ENCODE assay signal across 11 cellular contexts in the genomic region with DNA sequence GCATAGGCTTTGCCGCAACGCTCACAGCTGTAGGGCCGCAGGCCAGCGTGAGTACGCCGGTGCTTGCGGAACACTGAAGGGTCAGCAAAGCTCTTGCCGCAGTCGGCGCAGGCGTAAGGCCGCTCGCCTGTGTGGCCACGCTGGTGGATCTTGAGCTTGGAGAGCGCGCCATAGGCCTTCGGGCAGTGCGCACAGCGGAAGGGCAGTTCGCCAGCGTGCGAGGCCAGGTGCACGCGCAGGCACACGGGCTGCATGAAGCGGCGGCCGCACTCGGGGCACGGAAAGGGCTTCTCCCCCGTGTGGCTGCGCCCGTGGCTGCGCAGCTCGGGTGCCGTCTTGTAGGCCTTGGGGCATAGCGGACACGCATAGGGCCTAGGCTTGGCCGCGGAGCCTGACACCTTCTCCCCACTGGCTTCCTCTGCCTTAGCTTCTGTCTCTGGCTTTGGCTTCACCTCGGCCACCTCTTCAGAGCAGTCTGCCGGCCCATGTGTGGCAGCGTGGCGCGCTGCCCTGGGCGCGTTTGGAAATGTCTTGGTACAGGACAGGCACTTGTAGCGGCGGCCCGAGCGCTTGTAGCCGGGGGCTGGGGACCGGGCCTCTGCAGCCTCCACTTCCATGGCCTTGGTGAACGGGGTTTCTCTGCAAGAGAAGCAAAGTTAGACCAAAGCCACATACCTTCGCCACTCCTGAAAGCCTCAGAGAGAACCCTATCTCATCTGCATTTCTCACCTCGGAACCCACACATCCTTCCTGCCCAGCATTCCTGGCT. TPM values are rescaled to one million over a fixed set of nuclear protein-coding genes. Genes with fewer than 3 reads are reported as not detected.
DNase-seq lines count a peak whose midpoint lies in the region; ATAC-seq and TF ChIP-seq lines count a peak whose summit lies in the region.
"Had no signal": no experiment of that assay in that cellular context is flagged by ENCODE, and none has a peak within 500 bp of the region (broad histone marks: within the 10 kb centered on the region; RNA-seq: fewer than 3 reads in every experiment).

No MANE protein-coding gene starts in this region.

- H3K4me1 Mint-ChIP-seq in activated naive CD4-positive, alpha-beta T cell treated with anti-CD3 and anti-CD28 coated beads, Interleukin-2, amount 10 ng/mL, durations not matched to agents 7 days and 5 days: peaks cover 44% of the 10 kb centered on the region
- H3K4me1 Mint-ChIP-seq in activated naive CD8-positive, alpha-beta T cell treated with anti-CD3 and anti-CD28 coated beads, Interleukin-2, amount 50 U/mL, for 24 hours: peaks cover 32% of the 10 kb centered on the region

- H3K4me1 ChIP-seq in right lobe of liver (no peaks in the 10 kb centered on the region), testis (peaks cover 8% of the 10 kb centered on the region)

- H3K9me3 ChIP-seq in right lobe of liver (no peaks in the 10 kb centered on the region), testis (no peaks in the 10 kb centered on the region)

- H3K27me3 ChIP-seq in right lobe of liver (no peaks in the 10 kb centered on the region), testis (no peaks in the 10 kb centered on the region)

- H3K27ac ChIP-seq in right lobe of liver: no peak overlapping the region
- no peak overlapping the region for H3K27ac ChIP-seq in testis

- ATAC-seq in activated naive CD8-positive, alpha-beta T cell treated with anti-CD3 and anti-CD28 coated beads, Interleukin-2, amount 50 U/mL, for 24 hours: peak; percentile 12
- ATAC-seq in right lobe of liver (peak; percentile 23 to 49 (median 42)), GM18867 (IDR thresholded peaks at IDR 0.05; ENCODE audit: unreplicated experiment) (no peak)

- TF ChIP-seq POLR2A in right lobe of liver (IDR thresholded peaks at IDR 0.05) (no peak), testis (IDR thresholded peaks at IDR 0.05) (no peak)

- H3K36me3 Mint-ChIP-seq in activated naive CD4-positive, alpha-beta T cell treated with anti-CD3 and anti-CD28 coated beads, Interleukin-2, amount 10 ng/mL, durations not matched to agents 7 days and 5 days: peaks cover 44% of the 10 kb centered on the region
- H3K36me3 Mint-ChIP-seq in activated naive CD8-positive, alpha-beta T cell treated with anti-CD3 and anti-CD28 coated beads, Interleukin-2, amount 50 U/mL, for 24 hours (ENCODE audit: low read depth): peaks cover 21% of the 10 kb centered on the region

- 90% methylated on average over 15 of the region's 56 CpGs for WGBS in right lobe of liver (ENCODE audit: insufficient coverage, low coverage, low lambda C conversion rate, missing lambda C conversion rate)
- 73 to 83% methylated on average over 34 to 56 of the region's 56 CpGs for WGBS in testis, 2 donors

- no peaks in the 10 kb centered on the region for H3K9me3 Mint-ChIP-seq in activated naive CD4-positive, alpha-beta T cell treated with anti-CD3 and anti-CD28 coated beads, Interleukin-2, amount 10 ng/mL, durations not matched to agents 7 days and 5 days
- H3K9me3 Mint-ChIP-seq in activated naive CD8-positive, alpha-beta T cell treated with anti-CD3 and anti-CD28 coated beads, Interleukin-2, amount 50 U/mL, for 24 hours: no peaks in the 10 kb centered on the region

- H3K27me3 Mint-ChIP-seq in activated naive CD4-positive, alpha-beta T cell treated with anti-CD3 and anti-CD28 coated beads, Interleukin-2, amount 10 ng/mL, durations not matched to agents 7 days and 5 days: no peaks in the 10 kb centered on the region
- no peaks in the 10 kb centered on the region for H3K27me3 Mint-ChIP-seq in activated naive CD8-positive, alpha-beta T cell treated with anti-CD3 and anti-CD28 coated beads, Interleukin-2, amount 50 U/mL, for 24 hours
- H3K27me3 Mint-ChIP-seq: B cell had no signal

- H3K36me3 ChIP-seq in right lobe of liver (no peaks in the 10 kb centered on the region), testis (ENCODE audit: low read depth, missing control alignments) (no peaks in the 10 kb centered on the region)

- intact Hi-C loops in right lobe of liver (cut with DNase I): no loop called here
- intact Hi-C loops in testis (cut with DNase I; ENCODE audit: low total_unique reads): no loop called here

- no peak for TF ChIP-seq CTCF in right lobe of liver (IDR thresholded peaks at IDR 0.05)
- no peak for TF ChIP-seq CTCF in testis (IDR thresholded peaks at IDR 0.05)

- peak overlapping the region; percentile 80 for H3K27ac Mint-ChIP-seq in activated naive CD4-positive, alpha-beta T cell treated with anti-CD3 and anti-CD28 coated beads, Interleukin-2, amount 10 ng/mL, durations not matched to agents 7 days and 5 days
- H3K27ac Mint-ChIP-seq in activated naive CD8-positive, alpha-beta T cell treated with anti-CD3 and anti-CD28 coated beads, Interleukin-2, amount 50 U/mL, for 24 hours: no peak overlapping the region

- CTCF ChIA-PET in activated naive CD4-positive, alpha-beta T cell treated with anti-CD3 and anti-CD28 coated beads, Interleukin-2, amount 10 ng/mL, durations not matched to agents 7 days and 5 days (lab: Charles Lee): interaction anchor here (0.5 kb wide), 1 partner anchor 333 kb away, joined by 3 read pairs; no protein-coding TSS in a partner anchor

- DNase-seq in activated naive CD4-positive, alpha-beta T cell treated with anti-CD3 and anti-CD28 coated beads, Interleukin-2, amount 10 ng/mL, durations not matched to agents 7 days and 5 days: peak; percentile 44
- DNase-seq in activated naive CD4-positive, alpha-beta T cell treated with anti-CD3 and anti-CD28 coated beads, Interleukin-2, amount 50 U/mL, for 16 hours: no peak
- DNase-seq in activated naive CD8-positive, alpha-beta T cell treated with anti-CD3 and anti-CD28 coated beads, Interleukin-2, amount 50 U/mL, for 24 hours: no peak
- no peak for DNase-seq in right lobe of liver
- peak; percentile 25 for DNase-seq in testis
- DNase-seq in midbrain (lab: John Stamatoyannopoulos, UW): no peak
- no peak for DNase-seq in kidney glomerular epithelial cell (lab: John Stamatoyannopoulos, UW)
- DNase-seq: NCI-H1092 treated with DMSO at 0.1 percent for 48 hours, RPMI8226 had no signal

- H3K4me3 ChIP-seq in right lobe of liver: no peak overlapping the region
- H3K4me3 ChIP-seq in testis: peak overlapping the region; percentile 15 to 58

- peak overlapping the region; percentile 46 for H3K4me3 Mint-ChIP-seq in activated naive CD4-positive, alpha-beta T cell treated with anti-CD3 and anti-CD28 coated beads, Interleukin-2, amount 10 ng/mL, durations not matched to agents 7 days and 5 days
- H3K4me3 Mint-ChIP-seq in activated naive CD8-positive, alpha-beta T cell treated with anti-CD3 and anti-CD28 coated beads, Interleukin-2, amount 50 U/mL, for 24 hours: peak overlapping the region; percentile 29
- H3K4me3 Mint-ChIP-seq: B cell had no signal

RNA-seq across cellular contexts. Expression of a gene that starts 10.0 kb away (rescaled TPM):
- total RNA-seq in right lobe of liver (1 to 10 TPM; 2.0 to 4.6 (median 3.5) TPM), testis (10 to 100 TPM; 17.2 to 20.2 TPM)
- 10.1 TPM for polyA plus RNA-seq in testis (ENCODE audit: insufficient read depth, low read depth, low replicate concordance)

RNA-seq across cellular contexts. Expression of a gene that starts 10.2 kb away (rescaled TPM):
- total RNA-seq in right lobe of liver (1 to 10 TPM; 4.2 to 5.0 (median 4.5) TPM), testis (10 to 100 TPM; 68.9 to 74.0 TPM)
- 80.3 TPM for polyA plus RNA-seq in testis (ENCODE audit: insufficient read depth, low read depth, low replicate concordance)

RNA-seq across cellular contexts. Expression of a gene that starts 24.7 kb away (rescaled TPM):
- total RNA-seq in right lobe of liver: 10 to 100 TPM in 1 of 6 experiments, 1 to 10 TPM in 5; 2.3 to 14.8 (median 3.9) TPM
- 1 to 10 TPM; 2.7 to 6.1 TPM for total RNA-seq in testis
- polyA plus RNA-seq in testis (ENCODE audit: insufficient read depth, low read depth, low replicate concordance): 1.1 TPM

RNA-seq across cellular contexts. Expression of a gene that starts 30.6 kb away (rescaled TPM):
- total RNA-seq in right lobe of liver (100 to 1,000 TPM; 102 to 297 (median 199) TPM), testis (100 to 1,000 TPM; 102 to 183 TPM)
- polyA plus RNA-seq in testis (ENCODE audit: insufficient read depth, low read depth, low replicate concordance): 102 TPM

RNA-seq across cellular contexts. Expression of a gene that starts 30.7 kb away (rescaled TPM):
- 10 to 100 TPM; 18.8 to 52.8 (median 23.6) TPM for total RNA-seq in right lobe of liver
- 10 to 100 TPM; 50.9 to 56.9 TPM for total RNA-seq in testis
- polyA plus RNA-seq in testis (ENCODE audit: insufficient read depth, low read depth, low replicate concordance): 37.1 TPM

Comparison
In these comparisons a context has a peak if more than half of its experiments do, and no peak if none do; other contexts are left out.
1. DNase-seq: peak in activated naive CD4-positive, alpha-beta T cell treated with anti-CD3 and anti-CD28 coated beads, Interleukin-2, amount 10 ng/mL, durations not matched to agents 7 days and 5 days (single experiment) and testis (single experiment); none in activated naive CD4-positive, alpha-beta T cell treated with anti-CD3 and anti-CD28 coated beads, Interleukin-2, amount 50 U/mL, for 16 hours (single experiment), activated naive CD8-positive, alpha-beta T cell treated with anti-CD3 and anti-CD28 coated beads, Interleukin-2, amount 50 U/mL, for 24 hours (single experiment), right lobe of liver (0 of 3), midbrain (single experiment) and kidney glomerular epithelial cell (single experiment).
2. H3K4me3 ChIP-seq: peak in testis (2 of 2); none in right lobe of liver (0 of 3).
3. RNA of a gene that starts 10.2 kb away (total RNA-seq): 68.9 to 74.0 TPM in testis; 4.2 to 5.0 TPM in right lobe of liver; every median in the first group is over 10 times any median in the second.